8 cellular contexts compared by ENCODE assay signal in genomic region chr12:108691995-108692808, GRCh38. TPM values are rescaled to one million over a fixed set of nuclear protein-coding genes. Genes with fewer than 3 reads are reported as not detected.
DNase-seq lines count a peak whose midpoint lies in the region; ATAC-seq, FAIRE-seq and TF ChIP-seq lines count a peak whose summit lies in the region.

No MANE protein-coding gene starts in this region.

- no peak for TF ChIP-seq POLR2A in GM12891 (IDR thresholded peaks at IDR 0.05; ENCODE audit: low read depth, low read length)

- peaks cover 42% of the 10 kb centered on the region for H3K4me1 ChIP-seq in CD8-positive, alpha-beta memory T cell (ENCODE audit: insufficient read depth, low read length)
- H3K4me1 ChIP-seq in trophoblast cell (ENCODE audit: control insufficient read depth in 1 of 2, insufficient read depth in 2 of 2, low read length in 2 of 2): peaks cover 23 to 27% of the 10 kb centered on the region in 2 experiments

- H2AK5ac ChIP-seq in trophoblast cell (ENCODE audit: low read length): peak overlapping the region; percentile 0

- peak overlapping the region; percentile 1 for H3K4ac ChIP-seq in trophoblast cell (ENCODE audit: low read depth, low read length)

- peak overlapping the region; percentile 62 for H3K27ac ChIP-seq in CD8-positive, alpha-beta memory T cell (ENCODE audit: low read depth, low read length)
- H3K27ac ChIP-seq in trophoblast cell (ENCODE audit: low read depth, low read length): peak overlapping the region; percentile 77

- no peak overlapping the region for H4K8ac ChIP-seq in trophoblast cell (ENCODE audit: low read depth, low read length)

- no peaks in the 10 kb centered on the region for H3K36me3 ChIP-seq in CD8-positive, alpha-beta memory T cell (ENCODE audit: insufficient read depth, low read length)
- H3K36me3 ChIP-seq in trophoblast cell (ENCODE audit: control insufficient read depth in 1 of 2, insufficient read depth in 2 of 2, low read length in 2 of 2): peaks cover 3 to 6% of the 10 kb centered on the region in 2 experiments

- H3K27me3 ChIP-seq in CD8-positive, alpha-beta memory T cell (ENCODE audit: insufficient read depth, low read length, poor library complexity, severe bottlenecking): no peaks in the 10 kb centered on the region
- no peaks in the 10 kb centered on the region for H3K27me3 ChIP-seq in trophoblast cell (ENCODE audit: insufficient read depth, low read length)

- H3K79me1 ChIP-seq in trophoblast cell (ENCODE audit: low read length): peaks cover 15% of the 10 kb centered on the region

- peak overlapping the region; percentile 10 for H3K14ac ChIP-seq in trophoblast cell (ENCODE audit: low read length)

- H3K4me2 ChIP-seq in trophoblast cell (ENCODE audit: low read length): no peak overlapping the region

- peaks cover 42 to 61% (median 48%) of the 10 kb centered on the region in 3 donors for H3K4me1 Mint-ChIP-seq in CD8-positive, alpha-beta memory T cell
- H3K4me1 Mint-ChIP-seq in activated CD4-positive, alpha-beta memory T cell treated with anti-CD3 and anti-CD28 coated beads, Interleukin-2, amount 10 ng/mL, durations not matched to agents 7 days and 5 days: peaks cover 74% of the 10 kb centered on the region

- no peak overlapping the region for H3K23ac ChIP-seq in trophoblast cell (ENCODE audit: low read length)

- peak overlapping the region; percentile 2 for H2AFZ ChIP-seq in trophoblast cell (ENCODE audit: insufficient read depth, low read length, poor library complexity)

- H3K36me3 Mint-ChIP-seq in CD8-positive, alpha-beta memory T cell: no peaks in the 10 kb centered on the region
- no peaks in the 10 kb centered on the region for H3K36me3 Mint-ChIP-seq in activated CD4-positive, alpha-beta memory T cell treated with anti-CD3 and anti-CD28 coated beads, Interleukin-2, amount 10 ng/mL, durations not matched to agents 7 days and 5 days (ENCODE audit: low read depth)

- no peak for FAIRE-seq in GM12891 (lab: Jason Lieb, UNC)

- no peak overlapping the region for H3K4me3 ChIP-seq in CD8-positive, alpha-beta memory T cell (ENCODE audit: low read length)
- H3K4me3 ChIP-seq in trophoblast cell (ENCODE audit: low read depth, low read length): no peak overlapping the region

- peak overlapping the region; percentile 35 for H2BK12ac ChIP-seq in trophoblast cell (ENCODE audit: low read length)

- peak overlapping the region; percentile 1 for H3K18ac ChIP-seq in trophoblast cell (ENCODE audit: low read length)

- peaks cover 10% of the 10 kb centered on the region for H3K79me2 ChIP-seq in trophoblast cell (ENCODE audit: control insufficient read depth, insufficient read depth, low read length, poor library complexity)

- H4K12ac ChIP-seq in trophoblast cell (ENCODE audit: low read depth, low read length): no peak overlapping the region

- peak; percentile 10 for ATAC-seq in GM21737 (IDR thresholded peaks at IDR 0.05; ENCODE audit: unreplicated experiment)
- ATAC-seq in HG02870 (IDR thresholded peaks at IDR 0.05; ENCODE audit: unreplicated experiment): no peak

- peak overlapping the region; percentile 9 for H3K9ac ChIP-seq in trophoblast cell (ENCODE audit: low read length)

- H4K91ac ChIP-seq in trophoblast cell (ENCODE audit: low read depth, low read length): peak overlapping the region; percentile 28

- no peaks in the 10 kb centered on the region for H3K9me3 ChIP-seq in CD8-positive, alpha-beta memory T cell (ENCODE audit: low read length)
- H3K9me3 ChIP-seq in trophoblast cell (ENCODE audit: insufficient read depth, low read depth, low read length): no peaks in the 10 kb centered on the region

- peak overlapping the region; percentile 3 for H2BK120ac ChIP-seq in trophoblast cell (ENCODE audit: insufficient read depth, low read length, poor library complexity)

- peak overlapping the region; percentile 53 to 83 (median 80) for H3K27ac Mint-ChIP-seq in CD8-positive, alpha-beta memory T cell
- peak overlapping the region; percentile 89 for H3K27ac Mint-ChIP-seq in activated CD4-positive, alpha-beta memory T cell treated with anti-CD3 and anti-CD28 coated beads, Interleukin-2, amount 10 ng/mL, durations not matched to agents 7 days and 5 days

- WGBS in trophoblast cell (ENCODE audit: extremely low coverage, insufficient coverage, insufficient read length): no CpG with 5 or more reads among the region's 9 CpGs

- H3K27me3 Mint-ChIP-seq in CD8-positive, alpha-beta memory T cell: no peaks in the 10 kb centered on the region
- H3K27me3 Mint-ChIP-seq in activated CD4-positive, alpha-beta memory T cell treated with anti-CD3 and anti-CD28 coated beads, Interleukin-2, amount 10 ng/mL, durations not matched to agents 7 days and 5 days: no peaks in the 10 kb centered on the region

- DNase-seq in CD8-positive, alpha-beta memory T cell: peak in 1 of 5 donors; percentile 27
- DNase-seq in NCI-H146 treated with DMSO at 0.1 percent for 48 hours (lab: John Stamatoyannopoulos, UW; ENCODE audit: unreplicated experiment) (peak; percentile 38), globus pallidus (ENCODE audit: low spot score) (peak; percentile 90), trophoblast cell (peak in 1 of 2 donors; percentile 27), GM12891 (ENCODE audit: insufficient read length, low spot score) (no peak)
- no peak for DNase-seq in activated CD4-positive, alpha-beta memory T cell treated with anti-CD3 and anti-CD28 coated beads, Interleukin-2, amount 10 ng/mL, durations not matched to agents 7 days and 5 days

- no peaks in the 10 kb centered on the region for H3K9me3 Mint-ChIP-seq in CD8-positive, alpha-beta memory T cell
- H3K9me3 Mint-ChIP-seq in activated CD4-positive, alpha-beta memory T cell treated with anti-CD3 and anti-CD28 coated beads, Interleukin-2, amount 10 ng/mL, durations not matched to agents 7 days and 5 days: no peaks in the 10 kb centered on the region

- POLR2A ChIA-PET in CD8-positive, alpha-beta memory T cell (lab: Charles Lee): no interaction called here
- POLR2A ChIA-PET in activated CD4-positive, alpha-beta memory T cell treated with anti-CD3 and anti-CD28 coated beads, Interleukin-2, amount 10 ng/mL, durations not matched to agents 7 days and 5 days (lab: Charles Lee): interaction anchor here (1.0 to 5.4 kb wide), 9 partner anchors 25 to 933 kb away, joined by 3 to 46 read pairs (median 4); partner anchors contain the start of genes ISCU, SART3 and SELPLG

- CTCF ChIA-PET in CD8-positive, alpha-beta memory T cell (lab: Charles Lee): interaction anchor here (2.8 kb wide), 1 partner anchor 111 kb away, joined by 10 read pairs; no protein-coding TSS in a partner anchor
- CTCF ChIA-PET in activated CD4-positive, alpha-beta memory T cell treated with anti-CD3 and anti-CD28 coated beads, Interleukin-2, amount 10 ng/mL, durations not matched to agents 7 days and 5 days (lab: Charles Lee): interaction anchor here (0.7 to 2.9 kb wide), 10 partner anchors 13 to 420 kb away, joined by 3 to 21 read pairs (median 4); partner anchors contain the start of genes CORO1C and ISCU

- peak overlapping the region; percentile 74 to 84 (median 79) for H3K4me3 Mint-ChIP-seq in CD8-positive, alpha-beta memory T cell
- H3K4me3 Mint-ChIP-seq in activated CD4-positive, alpha-beta memory T cell treated with anti-CD3 and anti-CD28 coated beads, Interleukin-2, amount 10 ng/mL, durations not matched to agents 7 days and 5 days: peak overlapping the region; percentile 66

- peak overlapping the region; percentile 1 for H2BK5ac ChIP-seq in trophoblast cell (ENCODE audit: low read depth, low read length, poor library complexity)

TF ChIP-seq in GM12891, 5 proteins besides CTCF, POLR2A, EP300 and RAD21:
- TF ChIP-seq SPI1 (IDR thresholded peaks at IDR 0.05; ENCODE audit: low read depth, low read length) (no peak), POU2F2 (IDR thresholded peaks at IDR 0.05; ENCODE audit: low read depth, low read length) (no peak), POLR2AphosphoS5 (IDR thresholded peaks at IDR 0.05; ENCODE audit: low read depth, low read length) (no peak), PAX5 (IDR thresholded peaks at IDR 0.05; ENCODE audit: insufficient read depth, low read length, severe bottlenecking) (no peak), TAF1 (IDR thresholded peaks at IDR 0.05; ENCODE audit: low read depth, low read length) (no peak)

RNA-seq across cellular contexts. Expression of gene CORO1C, which starts 39.1 kb away (rescaled TPM):
- 10 to 100 TPM; 45.8 to 49.1 TPM for total RNA-seq in CD8-positive, alpha-beta memory T cell
- 10.5 TPM for polyA plus RNA-seq in CD8-positive, alpha-beta memory T cell
- 10 to 100 TPM; 30.9 to 35.7 TPM for total RNA-seq in activated CD4-positive, alpha-beta memory T cell treated with anti-CD3 and anti-CD28 coated beads, Interleukin-2, amount 10 ng/mL, durations not matched to agents 7 days and 5 days
- 213 and 229 TPM in 2 replicates for polyA plus RNA-seq in trophoblast cell (2013)
- 61.9 TPM for polyA plus RNA-seq in GM12891 (2012; ENCODE audit: low read depth, missing spikeins)

RNA-seq across cellular contexts. Expression of gene SELPLG, which starts 58.5 kb away (rescaled TPM):
- total RNA-seq in CD8-positive, alpha-beta memory T cell: 10 to 100 TPM; 37.0 to 37.7 TPM
- polyA plus RNA-seq in CD8-positive, alpha-beta memory T cell: 760 TPM
- 100 to 1,000 TPM; 289 to 301 TPM for total RNA-seq in activated CD4-positive, alpha-beta memory T cell treated with anti-CD3 and anti-CD28 coated beads, Interleukin-2, amount 10 ng/mL, durations not matched to agents 7 days and 5 days
- 3.6 and 3.7 TPM in 2 replicates for polyA plus RNA-seq in trophoblast cell (2013)
- 13.8 TPM for polyA plus RNA-seq in GM12891 (2012; ENCODE audit: low read depth, missing spikeins)

Comparison
In these comparisons a context has a peak if more than half of its experiments do, and no peak if none do; other contexts are left out.
1. DNase-seq: peak in NCI-H146 treated with DMSO at 0.1 percent for 48 hours (single experiment) and globus pallidus (single experiment); none in activated CD4-positive, alpha-beta memory T cell treated with anti-CD3 and anti-CD28 coated beads, Interleukin-2, amount 10 ng/mL, durations not matched to agents 7 days and 5 days (single experiment) and GM12891 (single experiment).
2. RNA of gene SELPLG, which starts 58.5 kb away (total RNA-seq): 289 to 301 TPM in activated CD4-positive, alpha-beta memory T cell treated with anti-CD3 and anti-CD28 coated beads, Interleukin-2, amount 10 ng/mL, durations not matched to agents 7 days and 5 days; 37.0 to 37.7 TPM in CD8-positive, alpha-beta memory T cell; every median in the first group is over 4 times any median in the second.